ENCODE assay signal across 2 cellular contexts in the genomic region with DNA sequence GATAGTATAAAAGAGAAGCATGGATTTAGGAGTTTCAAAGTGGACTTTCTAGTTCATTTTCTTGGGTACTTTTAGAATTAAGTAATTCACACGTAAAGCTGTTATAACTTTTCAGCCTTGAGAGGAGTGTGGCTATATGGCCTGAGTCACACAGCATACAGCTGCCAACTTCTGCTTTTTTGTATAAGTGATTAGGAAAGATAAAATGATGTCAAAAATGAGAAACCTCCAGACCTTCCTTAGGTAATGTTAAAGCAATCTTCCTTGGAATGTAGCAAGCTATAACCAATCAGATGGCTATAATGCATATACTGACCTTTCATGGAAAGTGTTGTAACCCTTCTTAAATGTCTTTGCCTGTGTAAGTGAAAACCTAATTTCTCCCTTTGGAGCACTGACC.
TF ChIP-seq lines count a peak whose summit lies in the region.

No MANE protein-coding gene starts in this region.

TF ChIP-seq in A549, 52 proteins besides CTCF, POLR2A, EP300 and RAD21 (continued from another document):
- TF ChIP-seq MYC (IDR thresholded peaks at IDR 0.05; ENCODE audit: borderline replicate concordance, low read length): no peak
- no peak for TF ChIP-seq USF2 (IDR thresholded peaks at IDR 0.05)
- TF ChIP-seq HDAC2 (IDR thresholded peaks at IDR 0.05): no peak
- TF ChIP-seq ZSCAN20 (CRISPR knock-in tag; IDR thresholded peaks at IDR 0.05): no peak
- no peak for TF ChIP-seq EHMT2 (IDR thresholded peaks at IDR 0.05; ENCODE audit: low read depth)
- TF ChIP-seq, protein P1, sequence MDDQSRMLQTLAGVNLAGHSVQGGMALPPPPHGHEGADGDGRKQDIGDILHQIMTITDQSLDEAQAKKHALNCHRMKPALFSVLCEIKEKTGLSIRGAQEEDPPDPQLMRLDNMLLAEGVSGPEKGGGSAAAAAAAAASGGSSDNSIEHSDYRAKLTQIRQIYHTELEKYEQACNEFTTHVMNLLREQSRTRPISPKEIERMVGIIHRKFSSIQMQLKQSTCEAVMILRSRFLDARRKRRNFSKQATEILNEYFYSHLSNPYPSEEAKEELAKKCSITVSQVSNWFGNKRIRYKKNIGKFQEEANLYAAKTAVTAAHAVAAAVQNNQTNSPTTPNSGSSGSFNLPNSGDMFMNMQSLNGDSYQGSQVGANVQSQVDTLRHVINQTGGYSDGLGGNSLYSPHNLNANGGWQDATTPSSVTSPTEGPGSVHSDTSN (IDR thresholded peaks at IDR 0.05): no peak
- TF ChIP-seq ATOH8 (CRISPR knock-in tag; IDR thresholded peaks at IDR 0.05; ENCODE audit: low read depth): no peak
- no peak for TF ChIP-seq HOXB13 (CRISPR knock-in tag; IDR thresholded peaks at IDR 0.05; ENCODE audit: low read depth)
- TF ChIP-seq JUNB (IDR thresholded peaks at IDR 0.05): no peak
- no peak for TF ChIP-seq POLR2AphosphoS2 (conservative IDR thresholded peaks at IDR 0.05; ENCODE audit: low read length)
- no peak for TF ChIP-seq MAZ (IDR thresholded peaks at IDR 0.05; ENCODE audit: borderline replicate concordance, low read depth, low read length)
- no peak for TF ChIP-seq TFCP2L1 (CRISPR knock-in tag; IDR thresholded peaks at IDR 0.05)

TF ChIP-seq in IMR-90, 13 proteins besides CTCF, POLR2A, EP300 and RAD21 (continued from another document):
- no peak for TF ChIP-seq USF2 (IDR thresholded peaks at IDR 0.05; ENCODE audit: low read depth, low read length)
- no peak for TF ChIP-seq SMC3 (IDR thresholded peaks at IDR 0.05; ENCODE audit: low read depth, low read length)
- no peak for TF ChIP-seq FOS (IDR thresholded peaks at IDR 0.05; ENCODE audit: low read depth, low read length)
- no peak for TF ChIP-seq MAZ (IDR thresholded peaks at IDR 0.05; ENCODE audit: borderline replicate concordance, low read depth, low read length)
